ENCODE assay signal across 16 cellular contexts in genomic region chr16:4042581-4042980, GRCh38.
A peak's percentile ranks its signal among the peaks of the same experiment; 100 is the strongest.
DNase-seq lines count a peak whose midpoint lies in the region; ATAC-seq and TF ChIP-seq lines count a peak whose summit lies in the region.
"Had no signal": no experiment of that assay in that cellular context is flagged by ENCODE, and none has a peak within 500 bp of the region (broad histone marks: within the 10 kb centered on the region; RNA-seq: fewer than 3 reads in every experiment).

No MANE protein-coding gene starts in this region.

- H3K36me3 ChIP-seq in BLaER1 (peaks cover 51% of the 10 kb centered on the region), SK-N-MC (ENCODE audit: insufficient read depth, low read length) (no peaks in the 10 kb centered on the region), sigmoid colon (no peaks in the 10 kb centered on the region)

- H3K27ac ChIP-seq in BLaER1 (no peak overlapping the region; the same call in 1 of the 2 replicates), SK-N-MC (peak overlapping the region; percentile 34), sigmoid colon (no peak overlapping the region)
- H3K27ac ChIP-seq: HL-60 had no signal

- H3K36me3 Mint-ChIP-seq in nephron (ENCODE audit: low read depth) = no peaks in the 10 kb centered on the region

- WGBS in sigmoid colon, 2 donors = 92 to 93% methylated on average over 11 of the region's 11 CpGs

- TF ChIP-seq CTCF in nephron (IDR thresholded peaks at IDR 0.05; ENCODE audit: unreplicated experiment in 3 of 3) = no peak
- no peak for TF ChIP-seq CTCF in sigmoid colon (IDR thresholded peaks at IDR 0.05)

- ATAC-seq in GM19463 (IDR thresholded peaks at IDR 0.05; ENCODE audit: unreplicated experiment) = no peak
- ATAC-seq in HG02870 (IDR thresholded peaks at IDR 0.05; ENCODE audit: unreplicated experiment) = no peak

- intact Hi-C loops in sigmoid colon (cut with DNase I) = no loop called here

- no peaks in the 10 kb centered on the region for H4K20me1 ChIP-seq in BLaER1

- H3K9me3 Mint-ChIP-seq in nephron = no peaks in the 10 kb centered on the region
- H3K9me3 Mint-ChIP-seq: CD4-positive, alpha-beta T cell; H9; IgD-negative memory B cell had no signal

- H3K9ac ChIP-seq in BLaER1 (no peak overlapping the region), SK-N-MC (ENCODE audit: insufficient read length) (peak overlapping the region; percentile 34)

- H3K4me3 ChIP-seq in BLaER1 (no peak overlapping the region), SK-N-MC (no peak overlapping the region), sigmoid colon (no peak overlapping the region)

- 0 out of 2 replicates have a peak overlapping the region, but pooled peaks have one; percentile 2 for H3K4me2 ChIP-seq in BLaER1

- H3K4me1 Mint-ChIP-seq in nephron = peaks cover 22% of the 10 kb centered on the region
- H3K4me1 Mint-ChIP-seq: B cell, H9 had no signal

- peak overlapping the region in 2 of 3 experiments; percentile 29 to 78 for H3K27ac Mint-ChIP-seq in nephron
- H3K27ac Mint-ChIP-seq: B cell; CD4-positive, alpha-beta T cell; H9; IgD-negative memory B cell had no signal

- H3K9me3 ChIP-seq in BLaER1 (peaks cover 14% of the 10 kb centered on the region; the same call in 1 of the 2 replicates), SK-N-MC (ENCODE audit: low read depth, low read length) (no peaks in the 10 kb centered on the region), sigmoid colon (no peaks in the 10 kb centered on the region)
- H3K9me3 ChIP-seq: Caco-2 had no signal

- DNase-seq in SK-N-MC (ENCODE audit: low read depth, low spot score) = no peak
- DNase-seq in sigmoid colon = peak; percentile 18
- no peak for DNase-seq in activated CD4-positive, CD25-positive, alpha-beta regulatory T cell (lab: John Stamatoyannopoulos, UW)
- DNase-seq: 8988T; C1 segment of cervical spinal cord; Caco-2; CD4-positive, alpha-beta T cell; H9; KG1 had no signal

- H3K4me1 ChIP-seq in BLaER1 (peaks cover 64% of the 10 kb centered on the region), sigmoid colon (peaks cover 0 to 13% (median 10%) of the 10 kb centered on the region in 4 donors)
- H3K4me1 ChIP-seq: Caco-2 had no signal

- TF ChIP-seq POLR2A in sigmoid colon (IDR thresholded peaks at IDR 0.05) = no peak

- TF ChIP-seq EP300 in sigmoid colon (IDR thresholded peaks at IDR 0.05) = no peak

- H3K27me3 ChIP-seq in BLaER1 = no peaks in the 10 kb centered on the region
- no peaks in the 10 kb centered on the region for H3K27me3 ChIP-seq in sigmoid colon

- no peak overlapping the region for H3K4me3 Mint-ChIP-seq in nephron
- H3K4me3 Mint-ChIP-seq: B cell; CD4-positive, alpha-beta T cell; H9; IgD-negative memory B cell had no signal

- H3K27me3 Mint-ChIP-seq in nephron (ENCODE audit: low read depth) = no peaks in the 10 kb centered on the region
